In the genomic region with DNA sequence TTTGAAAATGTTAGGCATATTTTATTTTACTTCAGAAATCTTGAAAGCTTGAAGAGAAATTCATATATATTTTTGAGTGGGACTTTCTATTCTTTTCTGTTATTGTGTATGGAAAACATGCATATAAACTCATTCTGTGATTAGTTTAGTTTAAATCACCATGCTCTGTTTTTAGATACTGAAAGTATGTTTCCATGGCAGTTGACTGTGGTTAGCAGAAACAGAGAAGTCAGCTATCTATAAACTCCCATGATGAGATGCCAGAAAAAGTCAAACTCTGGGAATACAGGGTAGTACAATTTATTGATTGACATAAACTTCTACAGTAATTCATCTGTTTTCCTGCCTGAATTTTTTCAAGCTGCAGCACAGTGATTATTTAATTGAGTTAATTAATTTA, we compare ENCODE assay signal across 20 cellular contexts.
DNase-seq lines count a peak whose midpoint lies in the region; ATAC-seq lines count a peak whose summit lies in the region.
"Had no signal": no experiment of that assay in that cellular context is flagged by ENCODE, and none has a peak within 500 bp of the region (broad histone marks: within the 10 kb centered on the region; RNA-seq: fewer than 3 reads in every experiment).

No MANE protein-coding gene starts in this region.

- DNase-seq in GM04504 (ENCODE audit: low read depth): peak; percentile 1
- peak; percentile 33 for DNase-seq in M059J (ENCODE audit: low read depth)
- peak; percentile 6 for DNase-seq in iris pigment epithelial cell (ENCODE audit: low read depth)
- no peak for DNase-seq in COR-L47 (lab: John Stamatoyannopoulos, UW)
- no peak for DNase-seq in activated effector memory CD4-positive, alpha-beta T cell treated with anti-CD3 and anti-CD28 coated beads, Interleukin-2, amount 50 U/mL, for 16 hours
- DNase-seq in HK-2 (ENCODE audit: unreplicated experiment): no peak
- DNase-seq in NCI-H1436 (lab: John Stamatoyannopoulos, UW): no peak
- DNase-seq: ACHN; activated CD4-positive, alpha-beta T cell treated with anti-CD3 and anti-CD28 coated beads, Interleukin-2, amount 50 U/mL, for 48 hours; activated CD8-positive, alpha-beta memory T cell treated with anti-CD3 and anti-CD28 coated beads, Interleukin-2, amount 50 U/mL, for 4 hours; amygdala; BE2C; effector CD4-positive, alpha-beta T cell; glutamatergic neuron; NCI-H1092; NCI-H1930; NCI-H526 treated with DMSO at 0.1 percent for 48 hours; spleen had no signal

- ATAC-seq in HG02870 (IDR thresholded peaks at IDR 0.05; ENCODE audit: unreplicated experiment): peak; percentile 56
- ATAC-seq: activated CD4-positive, CD25-positive, alpha-beta regulatory T cell treated with anti-CD3 and anti-CD28 coated beads, Interleukin-2, amount 50 U/mL, for 24 hours had no signal

Comparison
In these comparisons a context has a peak if more than half of its experiments do, and no peak if none do; other contexts are left out.
1. DNase-seq: peak in GM04504 (single experiment), M059J (single experiment) and iris pigment epithelial cell (single experiment); none in COR-L47 (single experiment), activated effector memory CD4-positive, alpha-beta T cell treated with anti-CD3 and anti-CD28 coated beads, Interleukin-2, amount 50 U/mL, for 16 hours (single experiment), HK-2 (single experiment) and NCI-H1436 (single experiment).